Comparison of ENCODE assay signal across 32 cellular contexts in the genomic region with DNA sequence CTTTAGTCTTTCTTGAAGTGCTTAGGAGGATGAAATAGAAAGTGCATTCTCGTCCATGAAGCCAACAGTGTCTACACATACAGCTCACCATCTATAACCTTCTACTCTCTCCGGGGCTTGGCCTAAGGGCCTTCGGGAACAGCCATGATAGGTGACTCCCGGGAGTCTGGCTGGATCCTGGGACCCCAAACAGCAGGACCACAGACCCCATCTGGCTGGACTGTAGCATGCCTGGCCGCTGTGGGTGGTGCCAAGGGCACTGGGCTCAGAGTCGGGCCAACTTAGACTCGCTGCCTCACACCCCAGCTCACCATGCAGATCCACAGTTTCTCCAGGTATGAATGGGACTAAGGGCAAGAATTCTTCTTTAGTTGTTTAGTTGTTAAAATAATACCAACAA. TPM values are rescaled to one million over a fixed set of nuclear protein-coding genes. Genes with fewer than 3 reads are reported as not detected.
DNase-seq lines count a peak whose midpoint lies in the region; ATAC-seq and TF ChIP-seq lines count a peak whose summit lies in the region.
"Had no signal": no experiment of that assay in that cellular context is flagged by ENCODE, and none has a peak within 500 bp of the region (broad histone marks: within the 10 kb centered on the region; RNA-seq: fewer than 3 reads in every experiment).

No MANE protein-coding gene starts in this region.

- H3K4me3 ChIP-seq in right atrium auricular region (no peak overlapping the region), heart right ventricle (no peak overlapping the region)
- H3K4me3 ChIP-seq: A549; BLaER1; BLaER1 treated with 17β-estradiol and CSF1 and Interleukin-3, amounts not matched to agents 10 nM and 100 nM had no signal

- WGBS in heart right ventricle, 2 donors = 90 to 92% methylated on average over 7 of the region's 7 CpGs

- no peak for TF ChIP-seq CTCF in right atrium auricular region (IDR thresholded peaks at IDR 0.05)
- no peak for TF ChIP-seq CTCF in heart right ventricle (IDR thresholded peaks at IDR 0.05)

- intact Hi-C loops in cardiac septum (cut with DNase I) = no loop called here
- intact Hi-C loops in Right ventricle myocardium inferior (cut with DNase I) = no loop called here
- intact Hi-C loops in heart right ventricle (cut with DNase I) = no loop called here

- H3K9me3 ChIP-seq in right atrium auricular region = no peaks in the 10 kb centered on the region
- no peaks in the 10 kb centered on the region for H3K9me3 ChIP-seq in heart right ventricle
- H3K9me3 ChIP-seq: A549; BE2C; BLaER1; BLaER1 treated with 17β-estradiol and CSF1 and Interleukin-3, amounts not matched to agents 10 nM and 100 nM; Caco-2 had no signal

- peak; percentile 56 for DNase-seq in cardiac septum (ENCODE audit: low spot score)
- DNase-seq in Right ventricle myocardium inferior (ENCODE audit: missing footprints) = no peak
- peak; percentile 49 for DNase-seq in right atrium auricular region (ENCODE audit: low spot score)
- no peak for DNase-seq in heart right ventricle
- DNase-seq: 8988T; ACHN; AML-193; BE2C; C1 segment of cervical spinal cord; Caco-2; Calu3; CD4-positive, alpha-beta memory T cell; CD4-positive, alpha-beta T cell; CD4-positive, CD25-positive, alpha-beta regulatory T cell; CD8-positive, alpha-beta memory T cell; CD8-positive, alpha-beta T cell; COR-L47; DMS 273 treated with DMSO at 0.1 percent for 48 hours; DMS153; DMS53; DMS79; DMS79 treated with DMSO at 0.1 percent for 48 hours; DND-41; EL had no signal

- H3K36me3 ChIP-seq in right atrium auricular region = no peaks in the 10 kb centered on the region
- no peaks in the 10 kb centered on the region for H3K36me3 ChIP-seq in heart right ventricle
- H3K36me3 ChIP-seq: BE2C; BLaER1; BLaER1 treated with 17β-estradiol and CSF1 and Interleukin-3, amounts not matched to agents 10 nM and 100 nM had no signal

- no peaks in the 10 kb centered on the region for H3K27me3 ChIP-seq in right atrium auricular region
- peaks cover 0 to 25% (median 7%) of the 10 kb centered on the region in 7 donors for H3K27me3 ChIP-seq in heart right ventricle
- H3K27me3 ChIP-seq: BE2C; BLaER1; BLaER1 treated with 17β-estradiol and CSF1 and Interleukin-3, amounts not matched to agents 10 nM and 100 nM had no signal

- no peak overlapping the region for H3K27ac ChIP-seq in right atrium auricular region
- H3K27ac ChIP-seq in heart right ventricle = no peak overlapping the region
- H3K27ac ChIP-seq: 22Rv1; A549; BLaER1; BLaER1 treated with 17β-estradiol and CSF1 and Interleukin-3, amounts not matched to agents 10 nM and 100 nM; C4-2B had no signal

- ATAC-seq in Right ventricle myocardium inferior = no peak
- ATAC-seq in heart right ventricle = no peak
- ATAC-seq: A549; CD8-positive, alpha-beta T cell had no signal

- H3K4me1 ChIP-seq in right atrium auricular region (no peaks in the 10 kb centered on the region), heart right ventricle (no peaks in the 10 kb centered on the region)
- H3K4me1 ChIP-seq: A549; BE2C; BLaER1; BLaER1 treated with 17β-estradiol and CSF1 and Interleukin-3, amounts not matched to agents 10 nM and 100 nM had no signal

RNA-seq across cellular contexts. Expression of gene GABBR2, which starts 16.3 kb away (rescaled TPM):
- total RNA-seq in cardiac septum = 1.1 TPM
- total RNA-seq in Right ventricle myocardium inferior = 0.38 TPM
- under 1 TPM in 1 of 2 donors, not detected in 1; 0.22 TPM for total RNA-seq in right atrium auricular region
- total RNA-seq in heart right ventricle = 1 to 10 TPM in 1 of 10 donors, under 1 TPM in 9; 0.03 to 1.3 (median 0.54) TPM
- polyA plus RNA-seq in heart right ventricle = under 1 TPM; under 0.01 to 0.37 TPM
- total RNA-seq: A673; B cell; CD4-positive, alpha-beta memory T cell; CD4-positive, alpha-beta T cell; CD4-positive, CD25-positive, alpha-beta regulatory T cell; CD8-positive, alpha-beta memory T cell; CD8-positive, alpha-beta T cell had no signal
- polyA plus RNA-seq: CD14-positive monocyte; CD4-positive, alpha-beta memory T cell; CD4-positive, CD25-positive, alpha-beta regulatory T cell; CD8-positive, alpha-beta memory T cell had no signal

Comparison
In these comparisons a context has a peak if more than half of its experiments do, and no peak if none do; other contexts are left out.
1. DNase-seq: peak in cardiac septum (single experiment) and right atrium auricular region (single experiment); none in Right ventricle myocardium inferior (single experiment) and heart right ventricle (0 of 2).